2 cellular contexts compared by ENCODE assay signal in genomic region chr9:112795946-112796345, GRCh38.
TF ChIP-seq lines count a peak whose summit lies in the region.

No MANE protein-coding gene starts in this region.

TF ChIP-seq in IMR-90, 13 proteins besides CTCF, POLR2A, EP300 and RAD21:
- TF ChIP-seq SMC3 (IDR thresholded peaks at IDR 0.05; ENCODE audit: low read depth, low read length) = no peak
- TF ChIP-seq FOS (IDR thresholded peaks at IDR 0.05; ENCODE audit: low read depth, low read length) = no peak
- no peak for TF ChIP-seq MXI1 (IDR thresholded peaks at IDR 0.05; ENCODE audit: borderline replicate concordance, low read depth, low read length)
- TF ChIP-seq NFE2L2 (IDR thresholded peaks at IDR 0.05; ENCODE audit: low read depth, low read length) = no peak
- TF ChIP-seq MAFK (IDR thresholded peaks at IDR 0.05; ENCODE audit: low read depth, low read length) = no peak
- no peak for TF ChIP-seq RCOR1 (IDR thresholded peaks at IDR 0.05; ENCODE audit: insufficient replicate concordance, low read length)
- TF ChIP-seq ELK1 (IDR thresholded peaks at IDR 0.05; ENCODE audit: borderline replicate concordance, low read depth, low read length) = no peak
- TF ChIP-seq CEBPB (IDR thresholded peaks at IDR 0.05; ENCODE audit: low read depth, low read length) = no peak

TF ChIP-seq in K562, 482 proteins besides CTCF, POLR2A, EP300 and RAD21:
- TF ChIP-seq CBFA2T3 (IDR thresholded peaks at IDR 0.05) (0 out of 2 replicates have a peak, but pooled peaks have one; percentile 9), SLC30A9 (CRISPR knock-in tag; IDR thresholded peaks at IDR 0.05) (no peak), DIDO1 (tag; IDR thresholded peaks at IDR 0.05; ENCODE audit: low read depth) (no peak), ZFP1 (CRISPR knock-in tag; IDR thresholded peaks at IDR 0.05) (no peak)
